36 cellular contexts compared by ENCODE assay signal in genomic region chr3:97177242-97177641, GRCh38.
"Had no signal": no experiment of that assay in that cellular context is flagged by ENCODE, and none has a peak within 500 bp of the region (broad histone marks: within the 10 kb centered on the region; RNA-seq: fewer than 3 reads in every experiment).

No MANE protein-coding gene starts in this region.

- DNase-seq: Kasumi-1, MG63, MM.1S, MV-4-11, NCI-H1048, NCI-H1092, NCI-H1092 treated with DMSO at 0.1 percent for 48 hours, NCI-H1105, NCI-H1105 treated with DMSO at 0.1 percent for 48 hours, NCI-H1417, NCI-H1417 treated with DMSO at 0.1 percent for 48 hours, NCI-H1436, NCI-H1436 treated with DMSO at 0.1 percent for 48 hours, NCI-H146, NCI-H1694, NCI-H1694 treated with DMSO at 0.1 percent for 48 hours, NCI-H187, NCI-H187 treated with DMSO at 0.1 percent for 48 hours, NCI-H1930, NCI-H2029, NCI-H2029 treated with DMSO at 0.1 percent for 48 hours, NCI-H2081, NCI-H2081 treated with DMSO at 0.1 percent for 48 hours, NCI-H2107, NCI-H2171, NCI-H2171 treated with DMSO at 0.1 percent for 48 hours, NCI-H2227 treated with DMSO at 0.1 percent for 48 hours, NCI-H226, NCI-H345, NCI-H446, NCI-H446 treated with DMSO at 0.1 percent for 48 hours, NCI-H510A, NCI-H510A treated with DMSO at 0.1 percent for 48 hours, NCI-H524, NCI-H524 treated with DMSO at 0.1 percent for 48 hours, NCI-H526 had no signal

- H3K27me3 ChIP-seq: MG63 had no signal

- H3K9me3 ChIP-seq: MG63 had no signal

- H3K36me3 ChIP-seq: MG63 had no signal

- H3K4me3 ChIP-seq: MG63 had no signal
